8 cellular contexts compared by ENCODE assay signal in the genomic region with DNA sequence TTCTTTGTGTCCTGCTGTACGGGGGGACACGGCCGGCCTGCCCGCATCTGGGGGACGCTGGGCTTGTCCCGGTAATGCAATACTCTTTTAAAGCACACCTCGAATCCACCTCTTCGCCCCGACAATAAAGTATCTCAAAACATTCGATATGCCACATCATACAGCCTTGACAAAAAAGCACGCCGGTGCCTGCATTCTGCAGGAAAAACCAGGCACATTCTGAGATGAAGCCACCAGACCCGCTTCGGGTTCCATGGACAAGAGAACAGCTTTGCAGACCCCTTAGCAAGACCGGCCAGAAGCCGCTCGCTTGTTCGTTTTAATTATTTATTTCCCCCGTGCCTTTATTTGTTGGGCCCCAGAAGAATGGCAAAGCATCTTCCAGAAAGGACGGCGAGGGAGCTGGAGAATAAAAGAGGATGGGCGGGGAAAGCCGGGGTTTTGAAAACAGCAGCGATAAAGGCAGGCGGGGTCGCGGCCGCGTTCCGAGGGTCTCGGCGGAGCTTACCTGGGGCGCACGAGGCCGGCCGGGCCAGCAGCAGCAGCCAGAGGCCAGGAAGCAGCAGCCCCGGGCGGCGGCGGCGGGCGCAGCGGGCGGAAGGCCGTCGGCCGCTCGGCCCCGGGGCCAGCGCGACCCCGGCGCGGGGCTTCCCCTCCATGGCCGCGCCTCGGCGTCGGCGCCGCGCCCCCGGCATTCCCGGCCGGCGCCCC. TPM values are rescaled to one million over a fixed set of nuclear protein-coding genes. Genes with fewer than 3 reads are reported as not detected.
DNase-seq lines count a peak whose midpoint lies in the region; ATAC-seq and TF ChIP-seq lines count a peak whose summit lies in the region.

No MANE protein-coding gene starts in this region.

- peaks cover 20% of the 10 kb centered on the region for H3K4me1 ChIP-seq in stomach smooth muscle (ENCODE audit: control insufficient read depth, insufficient read depth, low read length)

- no peaks in the 10 kb centered on the region for H3K9me3 ChIP-seq in stomach smooth muscle (ENCODE audit: control insufficient read depth in 2 of 2, low read length in 2 of 2)

- peaks cover 0 to 3% (median 0%) of the 10 kb centered on the region in 3 donors for H3K9me3 Mint-ChIP-seq in IgD-negative memory B cell
- H3K9me3 Mint-ChIP-seq in activated naive CD8-positive, alpha-beta T cell (ENCODE audit: low read depth): no peaks in the 10 kb centered on the region

- H3K36me3 ChIP-seq in kidney epithelial cell (ENCODE audit: control insufficient read depth, insufficient read depth, low read length) (no peaks in the 10 kb centered on the region), stomach smooth muscle (ENCODE audit: control insufficient read depth in 2 of 2, insufficient read depth in 2 of 2, low read length in 2 of 2) (no peaks in the 10 kb centered on the region)

- H3K9ac ChIP-seq in stomach smooth muscle (ENCODE audit: low read length in 2 of 2): peak overlapping the region; percentile 29 to 64

- no peak for TF ChIP-seq CTCF in GM12864 (IDR thresholded peaks at IDR 0.05; ENCODE audit: low read depth, low read length, missing control alignments)
- no peak for TF ChIP-seq CTCF in kidney epithelial cell (IDR thresholded peaks at IDR 0.05; ENCODE audit: insufficient read depth, low read length, poor library complexity, severe bottlenecking)

- peak; percentile 47 for ATAC-seq in GM21529 (IDR thresholded peaks at IDR 0.05; ENCODE audit: unreplicated experiment)

- peak overlapping the region; percentile 84 to 95 (median 89) for H3K4me3 Mint-ChIP-seq in IgD-negative memory B cell
- H3K4me3 Mint-ChIP-seq in activated naive CD8-positive, alpha-beta T cell: peak overlapping the region; percentile 89

- no peaks in the 10 kb centered on the region for H3K36me3 Mint-ChIP-seq in IgD-negative memory B cell
- no peaks in the 10 kb centered on the region for H3K36me3 Mint-ChIP-seq in activated naive CD8-positive, alpha-beta T cell

- H3K27me3 ChIP-seq in kidney epithelial cell (ENCODE audit: control insufficient read depth, insufficient read depth, low read length) (no peaks in the 10 kb centered on the region), stomach smooth muscle (ENCODE audit: control insufficient read depth in 1 of 2, insufficient read depth in 2 of 2, low read length in 2 of 2) (no peaks in the 10 kb centered on the region)

- H3K27ac ChIP-seq in stomach smooth muscle (ENCODE audit: low read length): no peak overlapping the region

- H3K4me3 ChIP-seq in GM12864 (ENCODE audit: low read depth, low read length) (peak overlapping the region; percentile 46), kidney epithelial cell (ENCODE audit: low read depth, low read length) (peak overlapping the region; percentile 67), stomach smooth muscle (ENCODE audit: low read length in 2 of 2) (peak overlapping the region; percentile 73 to 76)

- peak overlapping the region in 1 of 3 donors; percentile 72 for H3K27ac Mint-ChIP-seq in IgD-negative memory B cell
- H3K27ac Mint-ChIP-seq in activated naive CD8-positive, alpha-beta T cell: peak overlapping the region; percentile 12

- DNase-seq in GM12864 (ENCODE audit: low read depth): no peak
- no peak for DNase-seq in kidney epithelial cell (ENCODE audit: low read depth)
- no peak for DNase-seq in H4 (ENCODE audit: low spot score)
- DNase-seq in HPDE6-E6E7 (ENCODE audit: extremely low spot score): no peak

- H3K4me1 Mint-ChIP-seq in IgD-negative memory B cell: peaks cover 6 to 19% (median 15%) of the 10 kb centered on the region in 3 donors
- H3K4me1 Mint-ChIP-seq in activated naive CD8-positive, alpha-beta T cell (ENCODE audit: low read depth): peaks cover 13% of the 10 kb centered on the region

- peaks cover 34% of the 10 kb centered on the region for H3K27me3 Mint-ChIP-seq in IgD-negative memory B cell
- peaks cover 23% of the 10 kb centered on the region for H3K27me3 Mint-ChIP-seq in activated naive CD8-positive, alpha-beta T cell

RNA-seq across cellular contexts. Expression of a gene that starts 0.5 kb away (rescaled TPM):
- polyA plus RNA-seq in IgD-negative memory B cell: not detected
- total RNA-seq in kidney epithelial cell: 5.8 and 7.6 TPM in 2 replicates
- total RNA-seq in H4 (2014; rRNA removed; shearing (Covaris generic)): 2.5 and 3.3 TPM in 2 replicates

RNA-seq across cellular contexts. Expression of a gene that starts 55.1 kb away (rescaled TPM):
- polyA plus RNA-seq in IgD-negative memory B cell: 0.80 TPM
- 14.4 and 21.6 TPM in 2 replicates for total RNA-seq in kidney epithelial cell
- total RNA-seq in H4 (2014; rRNA removed; shearing (Covaris generic)): 0.29 and 2.4 TPM in 2 replicates
